Comparison of ENCODE assay signal across 18 cellular contexts in the genomic region with DNA sequence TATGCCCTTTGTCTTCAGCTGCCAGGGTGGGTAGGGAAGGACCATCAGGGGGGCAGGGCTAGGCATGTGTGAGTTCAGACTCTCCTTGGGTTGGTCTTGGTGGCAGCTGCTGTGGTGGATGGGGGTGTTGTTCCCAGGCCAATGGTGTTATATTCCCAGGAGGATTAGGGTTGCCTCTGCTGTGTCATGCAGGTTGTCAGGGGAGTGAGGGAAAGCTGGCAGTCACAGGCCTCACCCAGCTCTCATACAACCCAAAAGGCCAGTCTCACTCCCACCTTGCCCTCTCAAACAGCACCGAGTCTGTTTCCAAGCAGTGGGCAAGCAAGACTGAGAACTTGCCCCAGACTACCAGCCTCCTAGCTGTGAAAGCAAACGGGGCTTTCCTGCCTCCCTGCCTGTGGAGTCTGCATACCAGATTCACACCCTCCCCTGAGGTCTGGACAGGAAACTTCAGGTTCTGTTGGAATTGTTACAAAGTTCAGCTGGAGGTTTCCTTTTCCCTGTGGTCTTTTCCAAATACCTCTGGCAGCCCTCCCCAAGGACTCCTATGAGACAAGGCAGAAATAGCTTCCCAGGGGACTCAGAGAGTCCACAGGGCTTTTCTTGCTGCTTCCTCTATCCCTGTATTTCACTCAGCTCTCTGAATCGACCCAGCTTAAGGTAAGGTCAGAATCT. TPM values are rescaled to one million over a fixed set of nuclear protein-coding genes. Genes with fewer than 3 reads are reported as not detected.
A peak's percentile ranks its signal among the peaks of the same experiment; 100 is the strongest.
DNase-seq lines count a peak whose midpoint lies in the region; FAIRE-seq and TF ChIP-seq lines count a peak whose summit lies in the region.
"Had no signal": no experiment of that assay in that cellular context is flagged by ENCODE, and none has a peak within 500 bp of the region (broad histone marks: within the 10 kb centered on the region; RNA-seq: fewer than 3 reads in every experiment).

No MANE protein-coding gene starts in this region.

- H3K9me3 ChIP-seq in smooth muscle cell (replicated peaks; ENCODE audit: low read depth): no peaks in the 10 kb centered on the region
- H3K9me3 ChIP-seq: upper lobe of left lung had no signal

- no peaks in the 10 kb centered on the region for H3K4me1 ChIP-seq in smooth muscle cell (ENCODE audit: low read depth)
- H3K4me1 ChIP-seq: upper lobe of left lung had no signal

- no peak for TF ChIP-seq CTCF in smooth muscle cell (IDR thresholded peaks at IDR 0.05; ENCODE audit: borderline replicate concordance, insufficient read depth, poor library complexity, severe bottlenecking)

- H3K4me2 ChIP-seq in smooth muscle cell: no peak overlapping the region

- no peak overlapping the region for H3K27ac ChIP-seq in smooth muscle cell (ENCODE audit: low read depth)
- H3K27ac ChIP-seq: GM23248, upper lobe of left lung had no signal

- H3K9ac ChIP-seq in smooth muscle cell (ENCODE audit: low read depth): no peak overlapping the region
- H3K9ac ChIP-seq: GM23248 had no signal

- FAIRE-seq in HTR-8/SVneo (lab: Jason Lieb, UNC): no peak

- no peak overlapping the region for H3K4me3 ChIP-seq in smooth muscle cell
- H3K4me3 ChIP-seq: GM23248, lung, upper lobe of left lung had no signal

- 72% methylated on average over 3 of the region's 3 CpGs for WGBS in smooth muscle cell (ENCODE audit: low lambda C conversion rate)

- no peaks in the 10 kb centered on the region for H4K20me1 ChIP-seq in smooth muscle cell (ENCODE audit: low read depth)

- no peaks in the 10 kb centered on the region for H3K27me3 ChIP-seq in smooth muscle cell (ENCODE audit: low read depth)
- H3K27me3 ChIP-seq: upper lobe of left lung had no signal

- H2AFZ ChIP-seq in smooth muscle cell (ENCODE audit: low read depth): no peak overlapping the region
- H2AFZ ChIP-seq: GM23248 had no signal

- H3K36me3 ChIP-seq in smooth muscle cell (ENCODE audit: low read depth): no peaks in the 10 kb centered on the region
- H3K36me3 ChIP-seq: upper lobe of left lung had no signal

- H3F3A ChIP-seq in smooth muscle cell (ENCODE audit: low read depth): no peaks in the 10 kb centered on the region

- H3K79me2 ChIP-seq in smooth muscle cell (ENCODE audit: low read depth): no peaks in the 10 kb centered on the region

- DNase-seq in NCI-H345 (lab: John Stamatoyannopoulos, UW) (peak; percentile 60), NCI-H345 treated with DMSO at 0.1 percent for 48 hours (lab: John Stamatoyannopoulos, UW; ENCODE audit: unreplicated experiment) (no peak), amniotic epithelial cell (ENCODE audit: low read depth) (peak; percentile 22), islet precursor cell (peak; percentile 80), MV-4-11 (lab: John Stamatoyannopoulos, UW) (no peak), NCI-H526 (lab: John Stamatoyannopoulos, UW) (no peak), smooth muscle cell (lab: John Stamatoyannopoulos, UW; ENCODE audit: unreplicated experiment) (no peak), HTR-8/SVneo (ENCODE audit: insufficient read length, low spot score) (no peak)
- DNase-seq: activated CD4-positive, CD25-positive, alpha-beta regulatory T cell treated with anti-CD3 and anti-CD28 coated beads, Interleukin-2, amount 50 U/mL, for 72 hours; activated T-cell treated with anti-CD3 and anti-CD28 coated beads, Interleukin-2, amount 50 U/mL, for 4 hours; aorta; GM23248; NCI-H1417 treated with DMSO at 0.1 percent for 48 hours; stimulated activated CD8-positive, alpha-beta memory T cell treated with anti-CD3 and anti-CD28 coated beads, Interleukin-4, amount 100 ng/mL, for 48 hours; upper lobe of left lung had no signal

RNA-seq across cellular contexts. Expression of a gene that starts 1.4 kb away (rescaled TPM):
- total RNA-seq in smooth muscle cell: not detected in 2 replicates
- not detected in 2 replicates for polyA plus RNA-seq in smooth muscle cell
- total RNA-seq: activated T-cell treated with anti-CD3 and anti-CD28 coated beads, Interleukin-2, amount 50 U/mL, for 4 hours; aorta; GM23248; osteocyte; upper lobe of left lung had no signal
- polyA plus RNA-seq: AG04450, aorta, GM23248 had no signal

Comparison
In these comparisons a context has a peak if more than half of its experiments do, and no peak if none do; other contexts are left out.
1. DNase-seq: peak in NCI-H345 (single experiment), amniotic epithelial cell (single experiment) and islet precursor cell (single experiment); none in NCI-H345 treated with DMSO at 0.1 percent for 48 hours (single experiment), MV-4-11 (single experiment), NCI-H526 (0 of 2), smooth muscle cell (single experiment) and HTR-8/SVneo (single experiment).